Comparison of ENCODE assay signal across 1 cellular context in the genomic region with DNA sequence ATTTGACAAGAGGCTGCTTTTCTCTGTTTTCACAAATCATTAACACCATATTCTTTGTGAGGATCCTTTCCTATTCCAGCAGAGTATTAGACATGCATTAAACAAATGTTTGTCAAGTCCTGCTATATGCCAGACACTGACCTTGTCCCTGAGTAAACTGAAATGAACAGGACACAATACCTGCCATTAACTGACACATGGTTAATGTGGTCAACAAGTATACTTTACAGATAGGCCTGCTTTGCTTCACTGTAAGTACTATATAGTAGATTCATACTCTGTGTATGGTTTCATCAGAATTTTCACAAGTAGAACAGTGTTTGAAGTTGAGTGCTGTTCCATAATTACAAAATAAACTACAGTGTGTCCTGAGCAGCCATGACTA.
A peak's percentile ranks its signal among the peaks of the same experiment; 100 is the strongest.
TF ChIP-seq lines count a peak whose summit lies in the region.

No MANE protein-coding gene starts in this region.

TF ChIP-seq in HepG2, 621 proteins besides CTCF, POLR2A, EP300 and RAD21 (continued from another document and continues in another):
- no peak for TF ChIP-seq MEIS2 (CRISPR knock-in tag; IDR thresholded peaks at IDR 0.05)
- TF ChIP-seq TAF15 (IDR thresholded peaks at IDR 0.05; ENCODE audit: low read depth, low read length, poor library complexity, severe bottlenecking): no peak
- TF ChIP-seq ZBTB39 (CRISPR knock-in tag; IDR thresholded peaks at IDR 0.05): peak; percentile 91
- TF ChIP-seq SMAD3 (CRISPR knock-in tag; IDR thresholded peaks at IDR 0.05): 0 out of 2 replicates have a peak, but pooled peaks have one; percentile 31
- TF ChIP-seq FOXA3 (CRISPR knock-in tag; IDR thresholded peaks at IDR 0.05): peak; percentile 83
- TF ChIP-seq ZNF34 (CRISPR knock-in tag; IDR thresholded peaks at IDR 0.05; ENCODE audit: borderline replicate concordance): no peak
- TF ChIP-seq SRY (CRISPR knock-in tag; IDR thresholded peaks at IDR 0.05): no peak
- TF ChIP-seq PAX8 (CRISPR knock-in tag; IDR thresholded peaks at IDR 0.05; ENCODE audit: borderline replicate concordance): no peak
- TF ChIP-seq ZNF563 (CRISPR knock-in tag; IDR thresholded peaks at IDR 0.05): no peak
- TF ChIP-seq ZBTB3 (CRISPR knock-in tag; IDR thresholded peaks at IDR 0.05; ENCODE audit: borderline replicate concordance, low read depth): no peak
- no peak for TF ChIP-seq HBP1 (CRISPR knock-in tag; IDR thresholded peaks at IDR 0.05; ENCODE audit: low read depth)
- TF ChIP-seq SMAD1 (CRISPR knock-in tag; IDR thresholded peaks at IDR 0.05; ENCODE audit: borderline replicate concordance, low read depth): no peak
- TF ChIP-seq, protein P1, sequence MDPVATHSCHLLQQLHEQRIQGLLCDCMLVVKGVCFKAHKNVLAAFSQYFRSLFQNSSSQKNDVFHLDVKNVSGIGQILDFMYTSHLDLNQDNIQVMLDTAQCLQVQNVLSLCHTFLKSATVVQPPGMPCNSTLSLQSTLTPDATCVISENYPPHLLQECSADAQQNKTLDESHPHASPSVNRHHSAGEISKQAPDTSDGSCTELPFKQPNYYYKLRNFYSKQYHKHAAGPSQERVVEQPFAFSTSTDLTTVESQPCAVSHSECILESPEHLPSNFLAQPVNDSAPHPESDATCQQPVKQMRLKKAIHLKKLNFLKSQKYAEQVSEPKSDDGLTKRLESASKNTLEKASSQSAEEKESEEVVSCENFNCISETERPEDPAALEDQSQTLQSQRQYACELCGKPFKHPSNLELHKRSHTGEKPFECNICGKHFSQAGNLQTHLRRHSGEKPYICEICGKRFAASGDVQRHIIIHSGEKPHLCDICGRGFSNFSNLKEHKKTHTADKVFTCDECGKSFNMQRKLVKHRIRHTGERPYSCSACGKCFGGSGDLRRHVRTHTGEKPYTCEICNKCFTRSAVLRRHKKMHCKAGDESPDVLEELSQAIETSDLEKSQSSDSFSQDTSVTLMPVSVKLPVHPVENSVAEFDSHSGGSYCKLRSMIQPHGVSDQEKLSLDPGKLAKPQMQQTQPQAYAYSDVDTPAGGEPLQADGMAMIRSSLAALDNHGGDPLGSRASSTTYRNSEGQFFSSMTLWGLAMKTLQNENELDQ (CRISPR knock-in tag; IDR thresholded peaks at IDR 0.05; ENCODE audit: borderline replicate concordance): no peak
- peak; percentile 71 for TF ChIP-seq MAX (IDR thresholded peaks at IDR 0.05)
- no peak for TF ChIP-seq MTA1 (CRISPR knock-in tag; IDR thresholded peaks at IDR 0.05; ENCODE audit: borderline replicate concordance)
- TF ChIP-seq ETV5 (CRISPR knock-in tag; IDR thresholded peaks at IDR 0.05; ENCODE audit: borderline replicate concordance): no peak; the same call in 1 of the 2 replicates
- no peak for TF ChIP-seq ESRRA (CRISPR knock-in tag; IDR thresholded peaks at IDR 0.05; ENCODE audit: low read depth)
- TF ChIP-seq CBX5 (CRISPR knock-in tag; IDR thresholded peaks at IDR 0.05; ENCODE audit: borderline replicate concordance): no peak
- no peak for TF ChIP-seq RXRA (CRISPR knock-in tag; IDR thresholded peaks at IDR 0.05)
- no peak; the same call in 1 of the 2 replicates for TF ChIP-seq RERE (CRISPR knock-in tag; IDR thresholded peaks at IDR 0.05; ENCODE audit: low read depth)
- TF ChIP-seq TBP (CRISPR knock-in tag; IDR thresholded peaks at IDR 0.05): no peak
- no peak for TF ChIP-seq ZBTB42 (CRISPR knock-in tag; IDR thresholded peaks at IDR 0.05)
- no peak for TF ChIP-seq TOPORS (CRISPR knock-in tag; IDR thresholded peaks at IDR 0.05)
- TF ChIP-seq HNRNPL (IDR thresholded peaks at IDR 0.05; ENCODE audit: low read depth, low read length): no peak
- no peak for TF ChIP-seq ZEB1 (IDR thresholded peaks at IDR 0.05; ENCODE audit: insufficient replicate concordance, low read depth)
- no peak for TF ChIP-seq ZNF569 (CRISPR knock-in tag; IDR thresholded peaks at IDR 0.05; ENCODE audit: borderline replicate concordance)
- TF ChIP-seq SNAPC2 (CRISPR knock-in tag; IDR thresholded peaks at IDR 0.05): no peak
- peak; percentile 16; the same call in 1 of the 2 replicates for TF ChIP-seq CHD4 (IDR thresholded peaks at IDR 0.05; ENCODE audit: borderline replicate concordance, low read length)
- no peak for TF ChIP-seq NFKB2 (CRISPR knock-in tag; IDR thresholded peaks at IDR 0.05; ENCODE audit: borderline replicate concordance)
- 0 out of 2 replicates have a peak, but pooled peaks have one; percentile 6 for TF ChIP-seq ATF2 (CRISPR knock-in tag; IDR thresholded peaks at IDR 0.05)
- no peak for TF ChIP-seq KMT2B (CRISPR knock-in tag; IDR thresholded peaks at IDR 0.05)
- no peak for TF ChIP-seq MED13 (CRISPR knock-in tag; IDR thresholded peaks at IDR 0.05)
- TF ChIP-seq ZNF30 (CRISPR knock-in tag; IDR thresholded peaks at IDR 0.05): no peak
- TF ChIP-seq MYPOP (CRISPR knock-in tag; IDR thresholded peaks at IDR 0.05): no peak
- TF ChIP-seq, protein P2, sequence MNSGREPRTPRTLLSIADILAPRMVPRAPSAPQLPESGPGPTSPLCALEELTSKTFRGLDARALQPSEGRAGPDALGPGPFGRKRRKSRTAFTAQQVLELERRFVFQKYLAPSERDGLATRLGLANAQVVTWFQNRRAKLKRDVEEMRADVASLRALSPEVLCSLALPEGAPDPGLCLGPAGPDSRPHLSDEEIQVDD (CRISPR knock-in tag; IDR thresholded peaks at IDR 0.05; ENCODE audit: borderline replicate concordance): no peak
- no peak for TF ChIP-seq ZNF883 (CRISPR knock-in tag; IDR thresholded peaks at IDR 0.05; ENCODE audit: not compliant biosample characterization)
- peak; percentile 23; the same call in 1 of the 2 replicates for TF ChIP-seq ZNF331 (CRISPR knock-in tag; IDR thresholded peaks at IDR 0.05)
- no peak for TF ChIP-seq XBP1 (CRISPR knock-in tag; IDR thresholded peaks at IDR 0.05)
- TF ChIP-seq CREB1 (IDR thresholded peaks at IDR 0.05): no peak
- 0 out of 2 replicates have a peak, but pooled peaks have one; percentile 26 for TF ChIP-seq CREB1 (CRISPR knock-in tag; IDR thresholded peaks at IDR 0.05)
- TF ChIP-seq ZNF256 (CRISPR knock-in tag; conservative IDR thresholded peaks at IDR 0.05): no peak
- TF ChIP-seq ZNF205 (CRISPR knock-in tag; IDR thresholded peaks at IDR 0.05): no peak
- no peak for TF ChIP-seq KDM5A (IDR thresholded peaks at IDR 0.05; ENCODE audit: borderline replicate concordance, low read length)
- TF ChIP-seq ZNF446 (CRISPR knock-in tag; IDR thresholded peaks at IDR 0.05): no peak
- TF ChIP-seq MIXL1 (CRISPR knock-in tag; IDR thresholded peaks at IDR 0.05): 0 out of 2 replicates have a peak, but pooled peaks have one; percentile 65
- TF ChIP-seq, protein P3, sequence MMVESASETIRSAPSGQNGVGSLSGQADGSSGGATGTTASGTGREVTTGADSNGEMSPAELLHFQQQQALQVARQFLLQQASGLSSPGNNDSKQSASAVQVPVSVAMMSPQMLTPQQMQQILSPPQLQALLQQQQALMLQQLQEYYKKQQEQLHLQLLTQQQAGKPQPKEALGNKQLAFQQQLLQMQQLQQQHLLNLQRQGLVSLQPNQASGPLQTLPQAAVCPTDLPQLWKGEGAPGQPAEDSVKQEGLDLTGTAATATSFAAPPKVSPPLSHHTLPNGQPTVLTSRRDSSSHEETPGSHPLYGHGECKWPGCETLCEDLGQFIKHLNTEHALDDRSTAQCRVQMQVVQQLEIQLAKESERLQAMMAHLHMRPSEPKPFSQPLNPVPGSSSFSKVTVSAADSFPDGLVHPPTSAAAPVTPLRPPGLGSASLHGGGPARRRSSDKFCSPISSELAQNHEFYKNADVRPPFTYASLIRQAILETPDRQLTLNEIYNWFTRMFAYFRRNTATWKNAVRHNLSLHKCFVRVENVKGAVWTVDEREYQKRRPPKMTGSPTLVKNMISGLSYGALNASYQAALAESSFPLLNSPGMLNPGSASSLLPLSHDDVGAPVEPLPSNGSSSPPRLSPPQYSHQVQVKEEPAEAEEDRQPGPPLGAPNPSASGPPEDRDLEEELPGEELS (CRISPR knock-in tag; IDR thresholded peaks at IDR 0.05): peak; percentile 78
